In the genomic region with DNA sequence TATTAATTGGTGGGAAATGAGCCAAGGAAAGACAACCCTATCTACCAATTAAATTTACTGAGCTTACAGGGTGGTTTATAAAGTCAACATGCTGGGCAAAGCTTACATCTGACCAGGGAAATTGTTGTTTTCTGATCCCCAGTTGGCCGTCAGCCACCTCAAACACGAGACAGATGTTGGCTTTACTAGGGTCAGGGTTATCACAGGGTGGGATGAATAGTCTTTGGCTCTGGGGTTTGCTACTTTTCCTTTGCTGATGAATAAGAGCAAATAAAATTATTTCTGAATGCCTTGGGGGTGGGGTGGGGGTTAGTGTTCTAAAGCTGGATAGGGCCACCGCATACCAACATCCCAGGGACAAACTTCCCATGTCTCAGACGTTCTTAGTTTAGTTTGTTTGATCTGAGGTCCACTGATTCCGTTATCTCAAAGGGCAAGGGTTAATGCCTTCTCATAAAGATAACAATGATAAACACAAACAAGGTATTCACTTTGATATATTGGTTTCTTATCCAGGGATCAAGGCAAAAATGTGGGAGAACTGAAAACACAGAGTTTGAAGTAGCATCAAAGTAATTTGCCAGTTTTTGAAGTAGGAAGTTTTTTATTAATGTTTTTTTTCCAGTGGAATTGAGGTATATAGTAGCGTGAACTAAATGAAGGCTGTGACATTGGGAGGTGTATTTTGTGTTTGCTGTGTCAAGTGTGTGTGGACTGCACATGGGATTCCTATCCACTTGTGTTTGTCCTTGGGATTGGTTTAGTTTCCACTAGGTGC, we compare ENCODE assay signal across 10 cellular contexts.
A peak's percentile ranks its signal among the peaks of the same experiment; 100 is the strongest.
DNase-seq lines count a peak whose midpoint lies in the region; ATAC-seq and TF ChIP-seq lines count a peak whose summit lies in the region.
"Had no signal": no experiment of that assay in that cellular context is flagged by ENCODE, and none has a peak within 500 bp of the region (broad histone marks: within the 10 kb centered on the region; RNA-seq: fewer than 3 reads in every experiment).

No MANE protein-coding gene starts in this region.

- no peaks in the 10 kb centered on the region for H3K9me3 ChIP-seq in tibial artery

- H3K27ac ChIP-seq in tibial artery: peak overlapping the region; percentile 38 to 65

- H3K36me3 ChIP-seq in tibial artery: no peaks in the 10 kb centered on the region

- no peak for TF ChIP-seq CTCF in tibial artery (IDR thresholded peaks at IDR 0.05)

- DNase-seq in NCI-H524 (lab: John Stamatoyannopoulos, UW): peak; percentile 1 to 23
- DNase-seq in NCI-H524 treated with DMSO at 0.1 percent for 48 hours (lab: John Stamatoyannopoulos, UW): no peak
- peak; percentile 95 for DNase-seq in RPMI7951 (ENCODE audit: low read depth)
- DNase-seq in fibroblast of peridontal ligament (ENCODE audit: extremely low read depth): peak; percentile 20
- no peak for DNase-seq in tibial artery
- DNase-seq in stimulated activated CD4-positive, alpha-beta T cell treated with anti-CD3 and anti-CD28 coated beads, Interleukin-12 subunit alpha, Interleukin-12 subunit beta, amount 100 ng/mL, for 4 hours: no peak
- DNase-seq in NCI-H526 (lab: John Stamatoyannopoulos, UW): no peak
- DNase-seq: NCI-H1436, posterior cingulate gyrus had no signal

- intact Hi-C loops in tibial artery (cut with DNase I; ENCODE audit: low total_unique reads): no loop called here

- ATAC-seq in GM21529 (IDR thresholded peaks at IDR 0.05; ENCODE audit: unreplicated experiment): no peak

- H3K4me3 ChIP-seq in tibial artery: no peak overlapping the region

- H3K27me3 ChIP-seq in tibial artery: no peaks in the 10 kb centered on the region

- peaks cover 0 to 34% (median 5%) of the 10 kb centered on the region in 4 donors for H3K4me1 ChIP-seq in tibial artery

Comparison
In these comparisons a context has a peak if more than half of its experiments do, and no peak if none do; other contexts are left out.
1. DNase-seq: peak in NCI-H524 (2 of 2), RPMI7951 (single experiment) and fibroblast of peridontal ligament (single experiment); none in NCI-H524 treated with DMSO at 0.1 percent for 48 hours (single experiment), tibial artery (0 of 2), stimulated activated CD4-positive, alpha-beta T cell treated with anti-CD3 and anti-CD28 coated beads, Interleukin-12 subunit alpha, Interleukin-12 subunit beta, amount 100 ng/mL, for 4 hours (single experiment) and NCI-H526 (0 of 2).